8 cellular contexts compared by ENCODE assay signal in genomic region chr3:16897254-16897926, GRCh38. TPM values are rescaled to one million over a fixed set of nuclear protein-coding genes. Genes with fewer than 3 reads are reported as not detected.
DNase-seq lines count a peak whose midpoint lies in the region; ATAC-seq lines count a peak whose summit lies in the region.

No MANE protein-coding gene starts in this region.

- ATAC-seq in GM19455 (IDR thresholded peaks at IDR 0.05; ENCODE audit: unreplicated experiment), result peak; percentile 75
- peak; percentile 68 for ATAC-seq in HG03520 (IDR thresholded peaks at IDR 0.05; ENCODE audit: unreplicated experiment)
- peak; percentile 59 for ATAC-seq in sciatic nerve
- no peak for ATAC-seq in esophagus mucosa

- peak; percentile 71 for DNase-seq in ELR (ENCODE audit: low read depth)
- DNase-seq in activated gamma-delta T cell treated with anti-CD3 and anti-CD28 coated beads, Interleukin-2, amount 50 U/mL, for 16 hours (ENCODE audit: low read depth), result peak; percentile 46
- DNase-seq in sciatic nerve (ENCODE audit: low spot score), result no peak
- no peak for DNase-seq in DMS114 treated with DMSO at 0.1 percent for 48 hours (lab: John Stamatoyannopoulos, UW; ENCODE audit: unreplicated experiment)
- DNase-seq in NCI-H187 (lab: John Stamatoyannopoulos, UW), result no peak

- intact Hi-C loops in sciatic nerve (cut with DNase I), result no loop called here

RNA-seq across cellular contexts. Expression of gene PLCL2, which starts 12.6 kb away (rescaled TPM):
- total RNA-seq in sciatic nerve (33.5 TPM), esophagus mucosa (0.80 TPM)

Comparison
In these comparisons a context has a peak if more than half of its experiments do, and no peak if none do; other contexts are left out.
1. DNase-seq: peak in ELR (single experiment) and activated gamma-delta T cell treated with anti-CD3 and anti-CD28 coated beads, Interleukin-2, amount 50 U/mL, for 16 hours (single experiment); none in sciatic nerve (single experiment), DMS114 treated with DMSO at 0.1 percent for 48 hours (single experiment) and NCI-H187 (0 of 2).
2. RNA of gene PLCL2, which starts 12.6 kb away (total RNA-seq): 33.5 TPM in sciatic nerve (single experiment); 0.80 TPM in esophagus mucosa (single experiment); every median in the first group is over 10 times any median in the second.